ENCODE assay signal across 8 cellular contexts in the genomic region with DNA sequence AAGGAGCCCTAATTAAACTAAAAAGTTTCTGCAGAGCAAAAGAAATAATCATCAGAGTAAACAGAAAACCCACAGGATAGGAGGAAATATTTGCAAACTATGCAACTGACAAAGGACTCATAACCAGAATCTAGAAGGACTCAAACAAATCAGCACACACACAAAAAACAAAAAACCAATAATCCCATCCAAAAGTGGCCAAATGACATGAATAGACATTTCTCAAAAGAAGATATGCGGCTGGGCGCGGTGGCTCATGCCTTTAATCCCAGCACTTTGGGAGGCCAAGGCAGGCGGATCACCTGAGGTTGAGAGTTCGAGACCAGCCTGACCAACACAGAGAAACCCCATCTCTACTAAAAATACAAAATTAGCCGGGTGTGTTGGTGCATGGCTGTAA. TPM values are rescaled to one million over a fixed set of nuclear protein-coding genes. Genes with fewer than 3 reads are reported as not detected.
DNase-seq lines count a peak whose midpoint lies in the region; ATAC-seq, FAIRE-seq and TF ChIP-seq lines count a peak whose summit lies in the region.
"Not testable (repeated sequence)": the region's sequence is repeated elsewhere in the genome, so short reads cannot be mapped to it uniquely, and the experiment has no call there.

No MANE protein-coding gene starts in this region.

- H3K4me3 Mint-ChIP-seq in CD8-positive, alpha-beta T cell; activated CD8-positive, alpha-beta memory T cell treated with anti-CD3 and anti-CD28 coated beads, Interleukin-2, amount 10 ng/mL, durations not matched to agents 7 days and 5 days: not testable (repeated sequence)

- H3K36me3 ChIP-seq in CD8-positive, alpha-beta T cell (ENCODE audit: insufficient read depth, low read length); OCI-LY7 (ENCODE audit: insufficient read depth, low read length); K562 (ENCODE audit: control insufficient read depth, insufficient read depth, low read length): not testable (repeated sequence)
- peaks cover 65% of the 10 kb centered on the region for H3K36me3 ChIP-seq in lower lobe of right lung
- H3K36me3 ChIP-seq in sigmoid colon, result peaks cover 0 to 52% (median 11%) of the 10 kb centered on the region in 4 donors

- not testable (repeated sequence) for H4K20me1 ChIP-seq in OCI-LY7 (ENCODE audit: insufficient read depth, low read length); K562 (replicated peaks; ENCODE audit: control insufficient read depth, insufficient read depth, low read length)

- peaks cover 15% of the 10 kb centered on the region for H3K4me1 Mint-ChIP-seq in CD8-positive, alpha-beta T cell (ENCODE audit: low read depth)
- H3K4me1 Mint-ChIP-seq in activated CD8-positive, alpha-beta memory T cell treated with anti-CD3 and anti-CD28 coated beads, Interleukin-2, amount 10 ng/mL, durations not matched to agents 7 days and 5 days, result peaks cover 15% of the 10 kb centered on the region

- H3K9me3 ChIP-seq in CD8-positive, alpha-beta T cell (ENCODE audit: low read length); OCI-LY7 (ENCODE audit: low read length); K562 (replicated peaks; ENCODE audit: control insufficient read depth, insufficient read depth, low read depth, low read length); lower lobe of right lung; sigmoid colon: not testable (repeated sequence)

- not testable (repeated sequence) for ATAC-seq in CD8-positive, alpha-beta T cell; activated CD8-positive, alpha-beta memory T cell treated with anti-CD3 and anti-CD28 coated beads, Interleukin-2, amount 10 ng/mL, durations not matched to agents 7 days and 5 days; K562; lower lobe of right lung
- ATAC-seq in GM19023 (IDR thresholded peaks at IDR 0.05; ENCODE audit: unreplicated experiment) (peak; percentile 15), HG02870 (IDR thresholded peaks at IDR 0.05; ENCODE audit: unreplicated experiment) (peak; percentile 42)

- not testable (repeated sequence) for H3K9me1 ChIP-seq in K562 (ENCODE audit: control insufficient read depth, insufficient read depth, low read length)

- FAIRE-seq in K562 (lab: Jason Lieb, UNC), result not testable (repeated sequence)

- not testable (repeated sequence) for H3K4me3 ChIP-seq in CD8-positive, alpha-beta T cell (ENCODE audit: low read depth, low read length); OCI-LY7 (ENCODE audit: low read depth, low read length, poor library complexity, severe bottlenecking); K562; lower lobe of right lung; sigmoid colon

- H3K4me2 ChIP-seq in OCI-LY7 (ENCODE audit: low read length), result peak overlapping the region; percentile 47
- H3K4me2 ChIP-seq in K562 (ENCODE audit: insufficient read depth, low read length), result not testable (repeated sequence)

- in situ Hi-C loops in K562 (cut with MboI), result not testable (repeated sequence)

- H3K9ac ChIP-seq in K562 (ENCODE audit: insufficient read depth in 1 of 2, low read depth in 2 of 2, low read length in 2 of 2), result not testable (repeated sequence)

- not testable (repeated sequence) for DNase-seq in CD8-positive, alpha-beta T cell; OCI-LY7 (ENCODE audit: low spot score); activated CD8-positive, alpha-beta memory T cell treated with anti-CD3 and anti-CD28 coated beads, Interleukin-2, amount 10 ng/mL, durations not matched to agents 7 days and 5 days; K562 (ENCODE audit: extremely low read depth in 1 of 4, low spot score in 3 of 4)
- DNase-seq in lower lobe of right lung (peak; percentile 11), sigmoid colon (peak; percentile 6)

- H2AFZ ChIP-seq in OCI-LY7 (ENCODE audit: low read length); K562 (ENCODE audit: low read depth, low read length): not testable (repeated sequence)

- intact Hi-C loops in CD8-positive, alpha-beta T cell (cut with DNase I, micrococcal nuclease); K562 (cut with micrococcal nuclease); lower lobe of right lung (cut with DNase I); sigmoid colon (cut with DNase I): not testable (repeated sequence)
- intact Hi-C loops in OCI-LY7 (cut with micrococcal nuclease; ENCODE audit: unreplicated experiment), result loop anchor here (1.0 kb wide), 1 partner anchor 17 kb away; no protein-coding TSS in a partner anchor

- peaks cover 44% of the 10 kb centered on the region for H3K36me3 Mint-ChIP-seq in CD8-positive, alpha-beta T cell
- not testable (repeated sequence) for H3K36me3 Mint-ChIP-seq in activated CD8-positive, alpha-beta memory T cell treated with anti-CD3 and anti-CD28 coated beads, Interleukin-2, amount 10 ng/mL, durations not matched to agents 7 days and 5 days

- H3K4me1 ChIP-seq in CD8-positive, alpha-beta T cell (ENCODE audit: insufficient read depth, low read length); lower lobe of right lung; sigmoid colon: not testable (repeated sequence)
- H3K4me1 ChIP-seq in OCI-LY7 (ENCODE audit: insufficient read depth, low read length, poor library complexity, severe bottlenecking), result peaks cover 24% of the 10 kb centered on the region
- peaks cover 11 to 42% of the 10 kb centered on the region in 2 experiments; a peak in 3 of 5 replicates for H3K4me1 ChIP-seq in K562 (replicated peaks in 1 of 2; ENCODE audit: control insufficient read depth in 2 of 2, insufficient read depth in 2 of 2, low read length in 2 of 2)

- not testable (repeated sequence) for H3K9me3 Mint-ChIP-seq in CD8-positive, alpha-beta T cell; activated CD8-positive, alpha-beta memory T cell treated with anti-CD3 and anti-CD28 coated beads, Interleukin-2, amount 10 ng/mL, durations not matched to agents 7 days and 5 days (ENCODE audit: low read depth)

- TF ChIP-seq POLR2A in K562 (conservative IDR thresholded peaks at IDR 0.05); sigmoid colon (IDR thresholded peaks at IDR 0.05): not testable (repeated sequence)

- H3K9me2 ChIP-seq in OCI-LY7 (ENCODE audit: insufficient read depth, low read length), result not testable (repeated sequence)

- H3K27ac Mint-ChIP-seq in CD8-positive, alpha-beta T cell, result peak overlapping the region; percentile 1
- H3K27ac Mint-ChIP-seq in activated CD8-positive, alpha-beta memory T cell treated with anti-CD3 and anti-CD28 coated beads, Interleukin-2, amount 10 ng/mL, durations not matched to agents 7 days and 5 days, result peak overlapping the region; percentile 35

- not testable (repeated sequence) for H3K79me2 ChIP-seq in OCI-LY7 (ENCODE audit: insufficient read depth, low read depth, low read length); K562 (ENCODE audit: control insufficient read depth, insufficient read depth, low read length)

- WGBS in K562 (ENCODE audit: insufficient coverage, low coverage, missing lambda C conversion rate), result 51% methylated on average over 6 of the region's 6 CpGs
- 90 to 98% methylated on average over 6 of the region's 6 CpGs for whole genome bisulfite sequencing in sigmoid colon, 2 donors

- not testable (repeated sequence) for H3K27me3 Mint-ChIP-seq in CD8-positive, alpha-beta T cell (ENCODE audit: low read depth); activated CD8-positive, alpha-beta memory T cell treated with anti-CD3 and anti-CD28 coated beads, Interleukin-2, amount 10 ng/mL, durations not matched to agents 7 days and 5 days

- TF ChIP-seq RAD21 in K562 (CRISPR knock-in tag; conservative IDR thresholded peaks at IDR 0.05 in 1 of 2, IDR thresholded peaks at IDR 0.05 in 1 of 2), result not testable (repeated sequence)

- not testable (repeated sequence) for H3K27ac ChIP-seq in CD8-positive, alpha-beta T cell (ENCODE audit: low read depth, low read length); OCI-LY7 (ENCODE audit: low read depth, low read length, poor library complexity, severe bottlenecking); K562 (ENCODE audit: extremely low read depth, low read depth, low read length); lower lobe of right lung; sigmoid colon

- not testable (repeated sequence) for TF ChIP-seq CTCF in CD8-positive, alpha-beta T cell (IDR thresholded peaks at IDR 0.05); OCI-LY7 (conservative IDR thresholded peaks at IDR 0.05; ENCODE audit: low read length); K562 (IDR thresholded peaks at IDR 0.05 in 2 of 3, conservative IDR thresholded peaks at IDR 0.05 in 1 of 3; ENCODE audit: insufficient read depth in 2 of 3, low read depth in 1 of 3, low read length in 3 of 3); lower lobe of right lung (IDR thresholded peaks at IDR 0.05); sigmoid colon (IDR thresholded peaks at IDR 0.05)

- TF ChIP-seq EP300 in K562 (IDR thresholded peaks at IDR 0.05; ENCODE audit: low read length); sigmoid colon (IDR thresholded peaks at IDR 0.05): not testable (repeated sequence)

- BruUV-seq in OCI-LY7 (replicated peaks; lab: Mats Ljungman, UMichigan); K562 (replicated peaks; lab: Mats Ljungman, UMichigan): not testable (repeated sequence)

- H3K27me3 ChIP-seq in CD8-positive, alpha-beta T cell (ENCODE audit: insufficient read depth, low read length); lower lobe of right lung (ENCODE audit: low read depth); sigmoid colon: not testable (repeated sequence)
- peaks cover 14 to 44% of the 10 kb centered on the region in 2 experiments; a peak in 4 of 5 replicates for H3K27me3 ChIP-seq in K562 (ENCODE audit: control insufficient read depth in 2 of 2, insufficient read depth in 2 of 2, low read length in 2 of 2)

- POLR2A ChIA-PET in CD8-positive, alpha-beta T cell (lab: Charles Lee); OCI-LY7 (lab: Charles Lee); K562 (lab: Yijun Ruan, JAX): not testable (repeated sequence)

- CTCF ChIA-PET in CD8-positive, alpha-beta T cell (lab: Charles Lee); OCI-LY7 (lab: Charles Lee; ENCODE audit: unreplicated experiment); activated CD8-positive, alpha-beta memory T cell treated with anti-CD3 and anti-CD28 coated beads, Interleukin-2, amount 10 ng/mL, durations not matched to agents 7 days and 5 days (lab: Charles Lee); K562 (lab: Yijun Ruan, JAX; ENCODE audit: low intra/inter-chr PET ratio): not testable (repeated sequence)

RNA-seq across cellular contexts. Expression of a gene that starts 8.1 kb away (rescaled TPM):
- not detected for total RNA-seq in CD8-positive, alpha-beta T cell
- total RNA-seq in OCI-LY7 (2014; rRNA removed; shearing (Covaris generic)), result 0.69 and 1.2 TPM in 2 replicates
- total RNA-seq in OCI-LY7 (2022), result 1.9 and 4.3 TPM in 2 replicates
- total RNA-seq in activated CD8-positive, alpha-beta memory T cell treated with anti-CD3 and anti-CD28 coated beads, Interleukin-2, amount 10 ng/mL, durations not matched to agents 7 days and 5 days, result under 1 TPM in 1 of 2 experiments, not detected in 1; 0.33 TPM
- not detected in 2 replicates for total RNA-seq in K562 (2011; cell fraction: chromatin; rRNA removed; ENCODE audit: low replicate concordance)
- 1.2 and 1.5 TPM in 2 replicates for total RNA-seq in K562 (2011; cell fraction: nucleolus; rRNA removed)
- total RNA-seq in K562 (2011; cell fraction: nucleoplasm; rRNA removed), result not detected in 2 replicates
- total RNA-seq in K562 (2014; rRNA removed), result 1.8 and 3.7 TPM in 2 replicates
- total RNA-seq in K562 (2014; rRNA removed; fragmentation: Illumina TruSeq; extraction: Trizol), result not detected in 2 replicates
- 0.38 TPM in 1 of 2 replicates, not detected in the other for total RNA-seq in K562 (2015; rRNA removed; fragmentation: Illumina TruSeq; extraction: Trizol)
- total RNA-seq in K562 (2021), result 2.0 and 2.4 TPM in 2 replicates
- 0.12 and 0.31 TPM in 2 replicates for polyA plus RNA-seq in K562 (2011; rRNA removed)
- 0.28 and 1.7 TPM in 2 replicates for polyA plus RNA-seq in K562 (2011; cell fraction: cytosol; rRNA removed)
- 0.21 and 0.64 TPM in 2 replicates for polyA plus RNA-seq in K562 (2011; cell fraction: nucleus; rRNA removed)
- 0.87 and 1.5 TPM in 2 replicates for polyA plus RNA-seq in K562 (2012)
- polyA plus RNA-seq in K562 (2014; fragmentation: Illumina TruSeq; extraction: Trizol), result 0.22 TPM in 1 of 2 replicates, not detected in the other
- not detected for polyA plus RNA-seq in K562 (2014; fragmentation: Nextera tagmentation; extraction: Ambion mirVana)
- polyA plus RNA-seq in K562 (2014; rRNA removed), result 1.1 and 2.4 TPM in 2 replicates
- not detected in 2 replicates for polyA minus RNA-seq in K562 (2011; rRNA and poly(A)+ RNA removed)
- polyA minus RNA-seq in K562 (2011; cell fraction: cytosol; rRNA and poly(A)+ RNA removed), result not detected in 2 replicates
- polyA minus RNA-seq in K562 (2011; cell fraction: nucleus; rRNA and poly(A)+ RNA removed), result 0.89 and 1.3 TPM in 2 replicates
- total RNA-seq in lower lobe of right lung, result 1.2 TPM
- total RNA-seq in sigmoid colon, result not detected
- polyA plus RNA-seq in sigmoid colon, result 1 to 10 TPM in 2 of 3 donors, not detected in 1; 1.2 to 1.4 TPM

RNA-seq across cellular contexts. Expression of a gene that starts 32.6 kb away (rescaled TPM):
- total RNA-seq in CD8-positive, alpha-beta T cell, result 10 to 100 TPM; 64.4 to 68.2 TPM
- 17.9 and 23.2 TPM in 2 replicates for total RNA-seq in OCI-LY7 (2014; rRNA removed; shearing (Covaris generic))
- 36.4 and 38.1 TPM in 2 replicates for total RNA-seq in OCI-LY7 (2022)
- total RNA-seq in activated CD8-positive, alpha-beta memory T cell treated with anti-CD3 and anti-CD28 coated beads, Interleukin-2, amount 10 ng/mL, durations not matched to agents 7 days and 5 days, result 10 to 100 TPM; 45.6 to 60.7 TPM
- 19.4 and 31.8 TPM in 2 replicates for total RNA-seq in K562 (2011; cell fraction: chromatin; rRNA removed; ENCODE audit: low replicate concordance)
- 12.4 and 19.8 TPM in 2 replicates for total RNA-seq in K562 (2011; cell fraction: nucleolus; rRNA removed)
- 15.6 and 16.7 TPM in 2 replicates for total RNA-seq in K562 (2011; cell fraction: nucleoplasm; rRNA removed)
- total RNA-seq in K562 (2014; rRNA removed), result 7.7 and 8.7 TPM in 2 replicates
- total RNA-seq in K562 (2014; rRNA removed; fragmentation: Illumina TruSeq; extraction: Trizol), result 2.1 and 4.1 TPM in 2 replicates
- 3.4 and 4.2 TPM in 2 replicates for total RNA-seq in K562 (2015; rRNA removed; fragmentation: Illumina TruSeq; extraction: Trizol)
- 10.5 and 15.0 TPM in 2 replicates for total RNA-seq in K562 (2021)
- 1.2 and 2.6 TPM in 2 replicates for polyA plus RNA-seq in K562 (2011; rRNA removed)
- 0.83 and 1.5 TPM in 2 replicates for polyA plus RNA-seq in K562 (2011; cell fraction: cytosol; rRNA removed)
- 4.3 and 6.8 TPM in 2 replicates for polyA plus RNA-seq in K562 (2011; cell fraction: nucleus; rRNA removed)
- polyA plus RNA-seq in K562 (2012), result 4.8 and 11.1 TPM in 2 replicates
- 2.2 and 3.4 TPM in 2 replicates for polyA plus RNA-seq in K562 (2014; fragmentation: Illumina TruSeq; extraction: Trizol)
- polyA plus RNA-seq in K562 (2014; fragmentation: Nextera tagmentation; extraction: Ambion mirVana), result under 1 TPM; 0.17 to 0.18 TPM
- polyA plus RNA-seq in K562 (2014; rRNA removed), result 4.4 and 6.2 TPM in 2 replicates
- 1.8 and 2.0 TPM in 2 replicates for polyA minus RNA-seq in K562 (2011; rRNA and poly(A)+ RNA removed)
- polyA minus RNA-seq in K562 (2011; cell fraction: cytosol; rRNA and poly(A)+ RNA removed), result 3.1 and 6.8 TPM in 2 replicates
- 3.4 and 4.3 TPM in 2 replicates for polyA minus RNA-seq in K562 (2011; cell fraction: nucleus; rRNA and poly(A)+ RNA removed)
- 50.1 TPM for total RNA-seq in lower lobe of right lung
- 10 to 100 TPM in 3 of 4 donors, 1 to 10 TPM in 1; 7.7 to 38.2 (median 18.2) TPM for total RNA-seq in sigmoid colon
- 10 to 100 TPM; 10.2 to 32.5 (median 12.6) TPM for polyA plus RNA-seq in sigmoid colon
